ENCODE assay signal across 19 cellular contexts in the genomic region with DNA sequence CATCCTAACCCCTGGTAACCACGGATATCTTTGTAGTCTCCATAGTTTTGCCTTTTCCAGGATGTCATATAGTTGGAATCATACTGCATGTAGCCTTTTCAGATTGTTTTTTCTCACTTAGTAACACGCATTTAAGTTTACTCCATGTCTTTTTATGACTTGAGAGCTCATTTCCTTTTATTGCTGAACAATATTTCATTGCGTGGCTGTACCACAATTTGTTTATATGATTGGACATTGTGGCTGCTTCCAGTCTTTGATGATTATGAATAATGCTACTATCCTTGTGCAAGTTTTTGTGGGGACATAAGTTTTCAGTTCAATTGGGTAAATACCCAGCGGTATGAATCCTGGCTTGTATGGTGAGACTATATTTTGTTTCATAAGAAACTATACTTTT.
A peak's percentile ranks its signal among the peaks of the same experiment; 100 is the strongest.
DNase-seq lines count a peak whose midpoint lies in the region; ATAC-seq and TF ChIP-seq lines count a peak whose summit lies in the region.
"Had no signal": no experiment of that assay in that cellular context is flagged by ENCODE, and none has a peak within 500 bp of the region (broad histone marks: within the 10 kb centered on the region; RNA-seq: fewer than 3 reads in every experiment).

No MANE protein-coding gene starts in this region.

- peaks cover 81 to 83% of the 10 kb centered on the region in 2 donors for H3K4me1 Mint-ChIP-seq in natural killer cell
- H3K4me1 Mint-ChIP-seq: B cell, IgD-negative memory B cell had no signal

- peak; percentile 11 for DNase-seq in EH (ENCODE audit: low read depth)
- no peak for DNase-seq in Panc1 (ENCODE audit: low read depth, low spot score)
- DNase-seq in fibroblast of gingiva (ENCODE audit: low read depth), result peak; percentile 38
- DNase-seq in natural killer cell, result no peak
- no peak for DNase-seq in NCI-H2171 treated with DMSO at 0.1 percent for 48 hours (lab: John Stamatoyannopoulos, UW)
- no peak for DNase-seq in NCI-H510A treated with DMSO at 0.1 percent for 48 hours (lab: John Stamatoyannopoulos, UW)
- no peak for DNase-seq in cerebellar nuclear complex (lab: John Stamatoyannopoulos, UW)
- DNase-seq: GF-D8, H7, HFFc6, MV-4-11, NCI-H1105 treated with DMSO at 0.1 percent for 48 hours, NCI-H2029 treated with DMSO at 0.1 percent for 48 hours, NCI-H526, SJCRH30 had no signal

- H3K27ac ChIP-seq in Panc1 (ENCODE audit: low read length), result peak overlapping the region; percentile 99
- H3K27ac ChIP-seq: SJCRH30 had no signal

- H3K9me3 ChIP-seq in Panc1 (ENCODE audit: control insufficient read depth, insufficient read depth, low read depth, low read length), result peaks cover 67% of the 10 kb centered on the region; the same call in 1 of the 2 replicates
- H3K9me3 ChIP-seq: SJCRH30 had no signal

- H3K27ac Mint-ChIP-seq in natural killer cell, result peak overlapping the region; percentile 94 to 99
- H3K27ac Mint-ChIP-seq: B cell, HFFc6, IgD-negative memory B cell had no signal

- ATAC-seq in Panc1 (no peak), natural killer cell (no peak), GM18867 (IDR thresholded peaks at IDR 0.05; ENCODE audit: unreplicated experiment) (no peak)

- H3K4me3 Mint-ChIP-seq in natural killer cell, result no peak overlapping the region
- H3K4me3 Mint-ChIP-seq: B cell, CD14-positive monocyte, HFFc6, IgD-negative memory B cell had no signal

- BruUV-seq in Panc1 (replicated peaks; lab: Mats Ljungman, UMichigan), result no TSS peak

- CTCF ChIA-PET in Panc1 (lab: Charles Lee), result no interaction called here

- H3K27me3 ChIP-seq in Panc1 (ENCODE audit: control insufficient read depth, insufficient read depth, low read length), result no peaks in the 10 kb centered on the region
- H3K27me3 ChIP-seq: SJCRH30 had no signal

- no peak overlapping the region for H3K4me3 ChIP-seq in Panc1 (ENCODE audit: low read depth in 2 of 2, low read length in 2 of 2)
- H3K4me3 ChIP-seq: SJCRH30 had no signal

- POLR2A ChIA-PET in Panc1 (lab: Charles Lee), result no interaction called here

- in situ Hi-C loops in Panc1 (cut with HindIII; ENCODE audit: low pct_unique_long_range_greater_than_20kb, low sequenced_read_pairs), result no loop called here

- H3K36me3 Mint-ChIP-seq in natural killer cell, result peaks cover 28% of the 10 kb centered on the region
- H3K36me3 Mint-ChIP-seq: IgD-negative memory B cell had no signal

- TF ChIP-seq CTCF in Panc1 (IDR thresholded peaks at IDR 0.05), result no peak
- TF ChIP-seq CTCF in natural killer cell (IDR thresholded peaks at IDR 0.05), result no peak

- no peaks in the 10 kb centered on the region for H3K27me3 Mint-ChIP-seq in natural killer cell (ENCODE audit: low read depth in 2 of 2)
- H3K27me3 Mint-ChIP-seq: B cell, IgD-negative memory B cell had no signal

- H3K4me1 ChIP-seq in Panc1 (ENCODE audit: control insufficient read depth, insufficient read depth, low read length), result peaks cover 20% of the 10 kb centered on the region

- intact Hi-C loops in Panc1 (cut with micrococcal nuclease; ENCODE audit: unreplicated experiment), result no loop called here
- intact Hi-C loops in natural killer cell (cut with micrococcal nuclease), result no loop called here

- no peaks in the 10 kb centered on the region for H3K9me3 Mint-ChIP-seq in natural killer cell
- H3K9me3 Mint-ChIP-seq: CD14-positive monocyte, HFFc6, IgD-negative memory B cell had no signal

- H3K36me3 ChIP-seq in Panc1 (ENCODE audit: control insufficient read depth, insufficient read depth, low read length), result no peaks in the 10 kb centered on the region
- H3K36me3 ChIP-seq: SJCRH30 had no signal

Comparison
In these comparisons a context has a peak if more than half of its experiments do, and no peak if none do; other contexts are left out.
1. DNase-seq: peak in EH (single experiment) and fibroblast of gingiva (single experiment); none in Panc1 (single experiment), natural killer cell (single experiment), NCI-H2171 treated with DMSO at 0.1 percent for 48 hours (single experiment), NCI-H510A treated with DMSO at 0.1 percent for 48 hours (single experiment) and cerebellar nuclear complex (0 of 2).